In the genomic region with DNA sequence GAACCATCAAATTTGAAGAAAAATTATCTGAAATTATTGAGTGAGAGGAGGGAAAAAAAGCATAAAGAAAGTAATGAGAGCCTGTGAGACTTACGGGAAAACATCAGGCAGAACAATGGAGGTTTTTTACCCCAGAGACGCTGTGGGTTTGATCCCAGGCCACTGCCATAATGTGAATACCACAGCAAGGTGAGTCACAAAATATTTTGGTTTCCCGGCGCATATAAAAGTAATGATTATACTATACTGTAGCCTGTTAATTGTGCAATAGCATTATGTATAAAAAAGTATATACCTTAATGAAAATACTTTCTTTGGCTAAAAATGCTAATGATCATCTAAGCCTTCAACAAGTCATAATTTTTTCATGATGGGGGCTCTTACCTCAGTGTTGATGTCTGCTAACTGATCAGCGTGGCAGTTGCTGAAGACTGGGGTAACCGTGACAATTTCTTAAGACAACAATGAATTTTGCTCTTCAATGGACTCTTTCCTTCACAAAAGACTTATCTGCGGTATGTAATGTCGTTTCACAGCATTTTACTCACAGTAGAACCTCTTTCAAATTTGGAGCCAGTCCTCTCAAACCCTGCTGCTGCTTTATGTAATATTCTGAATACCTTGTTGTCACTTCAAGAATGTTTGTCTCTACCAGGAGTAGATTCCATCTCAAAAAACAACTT, we compare ENCODE assay signal across 20 cellular contexts.
DNase-seq lines count a peak whose midpoint lies in the region; ATAC-seq, FAIRE-seq and TF ChIP-seq lines count a peak whose summit lies in the region.
"Had no signal": no experiment of that assay in that cellular context is flagged by ENCODE, and none has a peak within 500 bp of the region (broad histone marks: within the 10 kb centered on the region; RNA-seq: fewer than 3 reads in every experiment).

No MANE protein-coding gene starts in this region.

- no peaks in the 10 kb centered on the region for H3K27me3 ChIP-seq in prostate gland (replicated peaks; ENCODE audit: insufficient read depth)
- H3K27me3 ChIP-seq: upper lobe of right lung had no signal

- peak; percentile 87 for FAIRE-seq in RCC 7860 (lab: Jason Lieb, UNC)

- no peaks in the 10 kb centered on the region for H3K36me3 ChIP-seq in prostate gland
- H3K36me3 ChIP-seq: upper lobe of right lung had no signal

- H3K9me3 ChIP-seq in prostate gland, result no peaks in the 10 kb centered on the region

- TF ChIP-seq CTCF in fibroblast of mammary gland (conservative IDR thresholded peaks at IDR 0.05; ENCODE audit: control insufficient read depth, insufficient read depth, low read depth, low read length), result no peak
- TF ChIP-seq CTCF in prostate gland (IDR thresholded peaks at IDR 0.05), result no peak

- TF ChIP-seq POLR2A in prostate gland (IDR thresholded peaks at IDR 0.05), result no peak

- WGBS in prostate gland, result 88% methylated on average over 8 of the region's 8 CpGs

- intact Hi-C loops in prostate gland (cut with DNase I), result no loop called here

- DNase-seq in H4 (ENCODE audit: low spot score) (peak; percentile 90), RCC 7860 (ENCODE audit: low spot score) (peak; percentile 55), fibroblast of mammary gland (ENCODE audit: low read depth) (peak; percentile 88), renal cortical epithelial cell (ENCODE audit: low read depth) (peak; percentile 61), prostate gland (ENCODE audit: low spot score) (no peak), DMS 273 (lab: John Stamatoyannopoulos, UW; ENCODE audit: unreplicated experiment) (no peak)
- DNase-seq in effector CD8-positive, alpha-beta T cell (lab: John Stamatoyannopoulos, UW), result no peak
- DNase-seq: activated CD4-positive, alpha-beta memory T cell treated with anti-CD3 and anti-CD28 coated beads for 36 hours; activated T-cell treated with anti-CD3 and anti-CD28 coated beads, Interleukin-2, amount 50 U/mL, for 48 hours; CD4-positive, CD25-positive, alpha-beta regulatory T cell; DMS79 treated with DMSO at 0.1 percent for 48 hours; effector memory CD8-positive, alpha-beta T cell; naive thymus-derived CD8-positive, alpha-beta T cell; NCI-H2081 treated with DMSO at 0.1 percent for 48 hours; NCI-H526 treated with DMSO at 0.1 percent for 48 hours; stimulated activated naive CD4-positive, alpha-beta T cell; T-cell; upper lobe of right lung had no signal

- no peaks in the 10 kb centered on the region for H3K4me1 ChIP-seq in prostate gland (replicated peaks)
- H3K4me1 ChIP-seq: upper lobe of right lung had no signal

- H3K27ac ChIP-seq in prostate gland, result no peak overlapping the region
- H3K27ac ChIP-seq: upper lobe of right lung, VCaP had no signal

- H3K4me3 ChIP-seq in fibroblast of mammary gland (ENCODE audit: control insufficient read depth, low read depth, low read length) (no peak overlapping the region), prostate gland (no peak overlapping the region)
- H3K4me3 ChIP-seq: upper lobe of right lung had no signal

- ATAC-seq in GM18870 (IDR thresholded peaks at IDR 0.05; ENCODE audit: unreplicated experiment), result no peak
- ATAC-seq: effector memory CD8-positive, alpha-beta T cell; naive thymus-derived CD8-positive, alpha-beta T cell; T-cell; upper lobe of right lung had no signal

Comparison
In these comparisons a context has a peak if more than half of its experiments do, and no peak if none do; other contexts are left out.
1. DNase-seq: peak in H4 (single experiment), RCC 7860 (single experiment), fibroblast of mammary gland (single experiment) and renal cortical epithelial cell (single experiment); none in effector CD8-positive, alpha-beta T cell (single experiment), prostate gland (single experiment) and DMS 273 (single experiment).